Comparison of ENCODE assay signal across 18 cellular contexts in genomic region chr2:196370386-196370785, GRCh38.
"Had no signal": no experiment of that assay in that cellular context is flagged by ENCODE, and none has a peak within 500 bp of the region (broad histone marks: within the 10 kb centered on the region; RNA-seq: fewer than 3 reads in every experiment).

No MANE protein-coding gene starts in this region.

- H3K9me3 ChIP-seq: prostate gland, right lobe of liver had no signal

- H3K27me3 Mint-ChIP-seq: activated naive CD8-positive, alpha-beta T cell treated with anti-CD3 and anti-CD28 coated beads, Interleukin-2, amount 10 ng/mL, durations not matched to agents 7 days and 5 days; stimulated activated naive B cell treated with anti-CD40 and anti-IgM and Interleukin-4, amounts not matched to agents 10 μg/mL and 1 μg/mL and 100 μg/mL, for 72 hours had no signal

- ATAC-seq: left lobe of liver; right lobe of liver; stimulated activated naive B cell treated with anti-CD40 and anti-IgM and Interleukin-4, amounts not matched to agents 10 μg/mL and 1 μg/mL and 100 μg/mL, for 72 hours; T-cell had no signal

- H3K27ac ChIP-seq: prostate gland, right lobe of liver, spleen, tibial nerve had no signal

- H3K4me3 Mint-ChIP-seq: activated CD4-positive, alpha-beta T cell treated with anti-CD3 and anti-CD28 coated beads, Interleukin-2, amount 10 ng/mL, durations not matched to agents 7 days and 5 days; activated naive CD8-positive, alpha-beta T cell treated with anti-CD3 and anti-CD28 coated beads, Interleukin-2, amount 10 ng/mL, durations not matched to agents 7 days and 5 days; activated T-cell treated with anti-CD3 and anti-CD28 coated beads, Interleukin-2, amount 50 U/mL, for 24 hours; natural killer cell treated with Interleukin-12 subunit alpha and Interleukin-12 subunit beta and Interleukin-15 and Interleukin-18, amount 100 ng/mL, for 72 hours; stimulated activated naive B cell treated with anti-CD40 and anti-IgM and Interleukin-4, amounts not matched to agents 10 μg/mL and 1 μg/mL and 100 μg/mL, for 72 hours; T-cell had no signal

- DNase-seq: activated CD4-positive, alpha-beta T cell treated with anti-CD3 and anti-CD28 coated beads, Interleukin-2, amount 10 ng/mL, durations not matched to agents 7 days and 5 days; activated CD4-positive, CD25-positive, alpha-beta regulatory T cell; activated gamma-delta T cell treated with Interleukin-2 at 50 U/mL for 16 hours; activated naive CD8-positive, alpha-beta T cell treated with anti-CD3 and anti-CD28 coated beads, Interleukin-2, amount 10 ng/mL, durations not matched to agents 7 days and 5 days; activated T-cell treated with anti-CD3 and anti-CD28 coated beads, Interleukin-2, amount 50 U/mL, for 24 hours; anterior cingulate cortex; effector memory CD4-positive, alpha-beta T cell; erythroblast; occipital lobe; right lobe of liver; spleen; stimulated activated CD4-positive, alpha-beta T cell treated with anti-CD3 and anti-CD28 coated beads, Interleukin-2, amount 100 ng/mL, for 24 hours; stimulated activated naive B cell treated with anti-CD40 and anti-IgM and Interleukin-4, amounts not matched to agents 10 μg/mL and 1 μg/mL and 100 μg/mL, for 72 hours; T-cell had no signal

- H3K4me3 ChIP-seq: prostate gland, right lobe of liver, spleen, tibial nerve had no signal

- H3K36me3 Mint-ChIP-seq: natural killer cell treated with Interleukin-12 subunit alpha and Interleukin-12 subunit beta and Interleukin-15 and Interleukin-18, amount 100 ng/mL, for 72 hours; T-cell had no signal

- H3K4me1 ChIP-seq: prostate gland, right lobe of liver had no signal

- H3K27me3 ChIP-seq: right lobe of liver, spleen, tibial nerve had no signal

- H3K27ac Mint-ChIP-seq: activated CD4-positive, alpha-beta T cell treated with anti-CD3 and anti-CD28 coated beads, Interleukin-2, amount 10 ng/mL, durations not matched to agents 7 days and 5 days; activated naive CD8-positive, alpha-beta T cell treated with anti-CD3 and anti-CD28 coated beads, Interleukin-2, amount 10 ng/mL, durations not matched to agents 7 days and 5 days; activated T-cell treated with anti-CD3 and anti-CD28 coated beads, Interleukin-2, amount 50 U/mL, for 24 hours; natural killer cell treated with Interleukin-12 subunit alpha and Interleukin-12 subunit beta and Interleukin-15 and Interleukin-18, amount 100 ng/mL, for 72 hours; stimulated activated naive B cell treated with anti-CD40 and anti-IgM and Interleukin-4, amounts not matched to agents 10 μg/mL and 1 μg/mL and 100 μg/mL, for 72 hours; T-cell had no signal

- H3K36me3 ChIP-seq: prostate gland, right lobe of liver, spleen, tibial nerve had no signal
